Comparison of ENCODE assay signal across 2 cellular contexts in the genomic region with DNA sequence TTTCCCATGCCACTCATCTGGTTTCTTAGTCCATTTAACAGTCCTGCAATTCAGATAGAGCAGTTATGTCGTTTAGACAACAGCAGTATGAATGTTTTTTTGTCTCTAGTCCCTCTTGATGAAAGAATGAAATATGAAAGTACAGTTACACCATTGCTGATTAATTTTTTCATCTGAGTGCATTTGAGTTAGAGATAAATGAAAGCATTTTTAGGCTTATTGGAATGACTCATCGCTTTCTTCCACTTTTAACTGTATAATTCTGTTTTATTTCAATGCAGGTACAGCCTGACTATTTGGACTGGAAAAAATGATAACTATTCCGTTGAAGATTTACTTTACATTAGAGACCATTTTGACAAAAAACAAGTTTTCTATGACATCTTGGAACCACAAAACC.
TF ChIP-seq lines count a peak whose summit lies in the region.

No MANE protein-coding gene starts in this region.

TF ChIP-seq in HepG2, 621 proteins besides CTCF, POLR2A, EP300 and RAD21:
- TF ChIP-seq ZNF607 (CRISPR knock-in tag; IDR thresholded peaks at IDR 0.05; ENCODE audit: borderline replicate concordance), result no peak
- TF ChIP-seq NFE2L2 (IDR thresholded peaks at IDR 0.05; ENCODE audit: low read length), result peak; percentile 64

TF ChIP-seq in K562, 482 proteins besides CTCF, POLR2A, EP300 and RAD21:
- TF ChIP-seq FOXK2 (conservative IDR thresholded peaks at IDR 0.05 in 1 of 2, IDR thresholded peaks at IDR 0.05 in 1 of 2; ENCODE audit: low read depth in 2 of 2) (no peak), NFXL1 (CRISPR knock-in tag; IDR thresholded peaks at IDR 0.05) (no peak), MAFG (tag; conservative IDR thresholded peaks at IDR 0.05) (peak; percentile 59), ZNF584 (CRISPR knock-in tag; IDR thresholded peaks at IDR 0.05; ENCODE audit: low read depth) (no peak), SMAD4 (CRISPR knock-in tag; conservative IDR thresholded peaks at IDR 0.05) (no peak), ZNF699 (CRISPR knock-in tag; IDR thresholded peaks at IDR 0.05; ENCODE audit: insufficient replicate concordance) (no peak), MEF2A (IDR thresholded peaks at IDR 0.05; ENCODE audit: control insufficient read depth, low read depth, low read length) (no peak)
- TF ChIP-seq, protein P1, sequence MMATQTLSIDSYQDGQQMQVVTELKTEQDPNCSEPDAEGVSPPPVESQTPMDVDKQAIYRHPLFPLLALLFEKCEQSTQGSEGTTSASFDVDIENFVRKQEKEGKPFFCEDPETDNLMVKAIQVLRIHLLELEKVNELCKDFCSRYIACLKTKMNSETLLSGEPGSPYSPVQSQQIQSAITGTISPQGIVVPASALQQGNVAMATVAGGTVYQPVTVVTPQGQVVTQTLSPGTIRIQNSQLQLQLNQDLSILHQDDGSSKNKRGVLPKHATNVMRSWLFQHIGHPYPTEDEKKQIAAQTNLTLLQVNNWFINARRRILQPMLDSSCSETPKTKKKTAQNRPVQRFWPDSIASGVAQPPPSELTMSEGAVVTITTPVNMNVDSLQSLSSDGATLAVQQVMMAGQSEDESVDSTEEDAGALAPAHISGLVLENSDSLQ (IDR thresholded peaks at IDR 0.05), result no peak
